9 cellular contexts compared by ENCODE assay signal in the genomic region with DNA sequence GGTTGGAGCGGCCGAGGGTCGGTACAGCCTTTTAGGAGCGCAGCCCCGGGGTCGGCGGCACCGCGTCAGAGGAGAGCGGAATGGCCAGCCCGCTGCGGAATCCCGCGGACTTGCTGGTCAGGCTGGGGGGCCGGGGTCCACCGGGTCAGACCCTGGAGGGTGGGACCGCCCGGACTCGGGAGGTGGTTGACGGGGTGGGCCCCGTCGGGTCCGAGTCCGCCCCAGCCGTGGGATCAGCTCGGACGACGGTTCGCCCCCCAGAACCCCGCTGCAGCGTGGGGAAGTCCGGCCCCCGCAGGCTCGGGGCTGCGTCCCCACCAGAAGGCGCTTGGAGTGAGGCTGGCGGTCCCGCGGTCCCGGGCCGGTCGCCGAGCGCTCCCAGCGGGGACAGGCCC. TPM values are rescaled to one million over a fixed set of nuclear protein-coding genes. Genes with fewer than 3 reads are reported as not detected.
A peak's percentile ranks its signal among the peaks of the same experiment; 100 is the strongest.
DNase-seq lines count a peak whose midpoint lies in the region; ATAC-seq and TF ChIP-seq lines count a peak whose summit lies in the region.
"Had no signal": no experiment of that assay in that cellular context is flagged by ENCODE, and none has a peak within 500 bp of the region (broad histone marks: within the 10 kb centered on the region; RNA-seq: fewer than 3 reads in every experiment).

No MANE protein-coding gene starts in this region.

- DNase-seq in activated naive CD4-positive, alpha-beta T cell treated with anti-CD3 and anti-CD28 coated beads, Interleukin-2, amount 10 ng/mL, durations not matched to agents 7 days and 5 days: no peak
- DNase-seq in activated naive CD4-positive, alpha-beta T cell treated with anti-CD3 and anti-CD28 coated beads, Interleukin-2, amount 50 U/mL, for 16 hours: no peak
- no peak for DNase-seq in adipocyte (ENCODE audit: low read depth)
- no peak for DNase-seq in right lobe of liver
- DNase-seq in transverse colon: no peak
- DNase-seq in ecto neural progenitor cell (ENCODE audit: low spot score): no peak
- no peak for DNase-seq in Karpas-422
- no peak for DNase-seq in LoVo (ENCODE audit: low spot score)
- DNase-seq: WERI-Rb-1 had no signal

- peaks cover 64% of the 10 kb centered on the region for H3K27me3 Mint-ChIP-seq in activated naive CD4-positive, alpha-beta T cell treated with anti-CD3 and anti-CD28 coated beads, Interleukin-2, amount 10 ng/mL, durations not matched to agents 7 days and 5 days

- no peak overlapping the region for H3K4me2 ChIP-seq in Karpas-422 (ENCODE audit: low read depth, low read length, poor library complexity, severe bottlenecking)

- no peak for TF ChIP-seq EP300 in transverse colon (IDR thresholded peaks at IDR 0.05; ENCODE audit: low read depth)

- no peaks in the 10 kb centered on the region for H3K4me1 ChIP-seq in adipocyte (ENCODE audit: control insufficient read depth, insufficient read depth, low read length)
- peaks cover 0 to 11% (median 1%) of the 10 kb centered on the region in 4 donors for H3K4me1 ChIP-seq in right lobe of liver
- peaks cover 5 to 28% (median 23%) of the 10 kb centered on the region in 4 donors for H3K4me1 ChIP-seq in transverse colon
- peaks cover 11% of the 10 kb centered on the region for H3K4me1 ChIP-seq in Karpas-422 (ENCODE audit: low read length)

- H3K27ac Mint-ChIP-seq in activated naive CD4-positive, alpha-beta T cell treated with anti-CD3 and anti-CD28 coated beads, Interleukin-2, amount 10 ng/mL, durations not matched to agents 7 days and 5 days: no peak overlapping the region

- H3K4me3 ChIP-seq in adipocyte (ENCODE audit: low read length) (peak overlapping the region; percentile 82), right lobe of liver (peak overlapping the region; percentile 45 to 53 (median 52)), transverse colon (peak overlapping the region; percentile 10 to 59 (median 46)), Karpas-422 (ENCODE audit: low read length) (no peak overlapping the region)

- H4K20me1 ChIP-seq in Karpas-422 (ENCODE audit: insufficient read depth, low read depth, low read length): no peaks in the 10 kb centered on the region

- H3K9me2 ChIP-seq in Karpas-422 (replicated peaks; ENCODE audit: insufficient read depth, low read length): no peaks in the 10 kb centered on the region

- H3K27ac ChIP-seq in right lobe of liver: no peak overlapping the region
- peak overlapping the region in 3 of 4 donors; percentile 8 to 46 (median 30) for H3K27ac ChIP-seq in transverse colon
- H3K27ac ChIP-seq in Karpas-422 (ENCODE audit: low read length): no peak overlapping the region
- H3K27ac ChIP-seq: WERI-Rb-1 had no signal

- H3K36me3 Mint-ChIP-seq in activated naive CD4-positive, alpha-beta T cell treated with anti-CD3 and anti-CD28 coated beads, Interleukin-2, amount 10 ng/mL, durations not matched to agents 7 days and 5 days: no peaks in the 10 kb centered on the region

- H3K9me3 Mint-ChIP-seq in activated naive CD4-positive, alpha-beta T cell treated with anti-CD3 and anti-CD28 coated beads, Interleukin-2, amount 10 ng/mL, durations not matched to agents 7 days and 5 days: no peaks in the 10 kb centered on the region

- no CpG with 5 or more reads among the region's 45 CpGs for WGBS in right lobe of liver (ENCODE audit: insufficient coverage, low coverage, low lambda C conversion rate, missing lambda C conversion rate)
- 14% methylated on average over 16 of the region's 45 CpGs; no CpG with 5 or more reads in 1 of the 2 donors for WGBS in transverse colon (ENCODE audit: low coverage in 1 of 2), 2 donors

- no peak overlapping the region for H2AFZ ChIP-seq in Karpas-422 (ENCODE audit: low read length)

- in situ Hi-C loops in transverse colon (cut with MboI; ENCODE audit: low pct_ligation_motif_present in 1 of 4, low pct_unique_long_range_greater_than_20kb in 1 of 4, low sequenced_read_pairs in 3 of 4): no loop called here

- no peak for TF ChIP-seq CTCF in right lobe of liver (IDR thresholded peaks at IDR 0.05)
- no peak for TF ChIP-seq CTCF in transverse colon (IDR thresholded peaks at IDR 0.05)

- no peak for TF ChIP-seq POLR2A in right lobe of liver (IDR thresholded peaks at IDR 0.05)
- no peak for TF ChIP-seq POLR2A in transverse colon (IDR thresholded peaks at IDR 0.05)

- no peak for ATAC-seq in right lobe of liver

- H3K4me3 Mint-ChIP-seq in activated naive CD4-positive, alpha-beta T cell treated with anti-CD3 and anti-CD28 coated beads, Interleukin-2, amount 10 ng/mL, durations not matched to agents 7 days and 5 days: peak overlapping the region; percentile 67

- H3K9me3 ChIP-seq in adipocyte (ENCODE audit: control insufficient read depth, low read length): no peaks in the 10 kb centered on the region
- H3K9me3 ChIP-seq in right lobe of liver: no peaks in the 10 kb centered on the region
- no peaks in the 10 kb centered on the region for H3K9me3 ChIP-seq in transverse colon
- no peaks in the 10 kb centered on the region for H3K9me3 ChIP-seq in Karpas-422 (ENCODE audit: low read length)

- H3K4me1 Mint-ChIP-seq in activated naive CD4-positive, alpha-beta T cell treated with anti-CD3 and anti-CD28 coated beads, Interleukin-2, amount 10 ng/mL, durations not matched to agents 7 days and 5 days: peaks cover 18% of the 10 kb centered on the region

- peak overlapping the region; percentile 85 for H3K9ac ChIP-seq in adipocyte (ENCODE audit: low read length)
- no peak overlapping the region for H3K9ac ChIP-seq in Karpas-422 (ENCODE audit: low read length)

- H3K36me3 ChIP-seq in adipocyte (ENCODE audit: control insufficient read depth, insufficient read depth, low read length, severe bottlenecking): no peaks in the 10 kb centered on the region
- H3K36me3 ChIP-seq in right lobe of liver: no peaks in the 10 kb centered on the region
- H3K36me3 ChIP-seq in transverse colon: no peaks in the 10 kb centered on the region
- no peaks in the 10 kb centered on the region for H3K36me3 ChIP-seq in Karpas-422 (ENCODE audit: insufficient read depth, low read length)
- H3K36me3 ChIP-seq: WERI-Rb-1 had no signal

- CTCF ChIA-PET in activated naive CD4-positive, alpha-beta T cell treated with anti-CD3 and anti-CD28 coated beads, Interleukin-2, amount 10 ng/mL, durations not matched to agents 7 days and 5 days (lab: Charles Lee): no interaction called here

- no peaks in the 10 kb centered on the region for H3K79me2 ChIP-seq in Karpas-422 (ENCODE audit: low read length)

- intact Hi-C loops in right lobe of liver (cut with DNase I): loop anchor here in 1 of 2 donors (10.0 kb wide), 1 partner anchor 236 kb away; a partner anchor contains a TSS
- intact Hi-C loops in transverse colon (cut with DNase I; ENCODE audit: low total_unique reads): no loop called here

- H3K27me3 ChIP-seq in adipocyte (replicated peaks; ENCODE audit: control insufficient read depth, insufficient read depth, low read length) (peaks cover 10% of the 10 kb centered on the region), right lobe of liver (no peaks in the 10 kb centered on the region), transverse colon (peaks cover 44% of the 10 kb centered on the region), Karpas-422 (ENCODE audit: low read length) (no peaks in the 10 kb centered on the region)

RNA-seq across cellular contexts. Expression of a gene that starts 0.3 kb away (rescaled TPM):
- total RNA-seq in right lobe of liver (10 to 100 TPM in 1 of 6 experiments, 1 to 10 TPM in 5; 1.0 to 19.2 (median 2.2) TPM), transverse colon (1 to 10 TPM in 3 of 4 donors, under 1 TPM in 1; 0.75 to 5.4 (median 1.2) TPM)
- 0.79 and 1.4 TPM in 2 replicates for total RNA-seq in Karpas-422 (2014; rRNA removed; shearing (Covaris generic); ENCODE audit: low replicate concordance)

RNA-seq across cellular contexts. Expression of a gene that starts 5.6 kb away (rescaled TPM):
- total RNA-seq in right lobe of liver: not detected
- not detected for total RNA-seq in transverse colon
- 0.93 and 3.9 TPM in 2 replicates for total RNA-seq in Karpas-422 (2014; rRNA removed; shearing (Covaris generic); ENCODE audit: low replicate concordance)

RNA-seq across cellular contexts. Expression of a gene that starts 6.2 kb away (rescaled TPM):
- 10 to 100 TPM; 18.3 to 28.9 (median 22.8) TPM for total RNA-seq in right lobe of liver
- total RNA-seq in transverse colon: 100 to 1,000 TPM in 2 of 4 donors, 10 to 100 TPM in 2; 59.9 to 241 (median 108) TPM
- 33.5 and 91.5 TPM in 2 replicates for total RNA-seq in Karpas-422 (2014; rRNA removed; shearing (Covaris generic); ENCODE audit: low replicate concordance)

RNA-seq across cellular contexts. Expression of a gene that starts 26.5 kb away (rescaled TPM):
- 10 to 100 TPM; 33.2 to 47.6 (median 41.7) TPM for total RNA-seq in right lobe of liver
- total RNA-seq in transverse colon: 100 to 1,000 TPM in 1 of 4 donors, 10 to 100 TPM in 3; 54.0 to 119 (median 79.9) TPM
- 19.2 and 21.4 TPM in 2 replicates for total RNA-seq in Karpas-422 (2014; rRNA removed; shearing (Covaris generic); ENCODE audit: low replicate concordance)

RNA-seq across cellular contexts. Expression of a gene that starts 27.0 kb away (rescaled TPM):
- total RNA-seq in right lobe of liver (10 to 100 TPM; 11.4 to 17.3 (median 13.9) TPM), transverse colon (10 to 100 TPM; 26.5 to 64.7 (median 41.6) TPM)
- 24.6 and 53.5 TPM in 2 replicates for total RNA-seq in Karpas-422 (2014; rRNA removed; shearing (Covaris generic); ENCODE audit: low replicate concordance)

Comparison
In these comparisons a context has a peak if more than half of its experiments do, and no peak if none do; other contexts are left out.
1. H3K27ac ChIP-seq: peak in transverse colon (3 of 4); none in right lobe of liver (0 of 3) and Karpas-422 (single experiment).